Comparison of ENCODE assay signal across 12 cellular contexts in genomic region chr18:48942086-48942485, GRCh38. TPM values are rescaled to one million over a fixed set of nuclear protein-coding genes. Genes with fewer than 3 reads are reported as not detected.
DNase-seq lines count a peak whose midpoint lies in the region; ATAC-seq and TF ChIP-seq lines count a peak whose summit lies in the region.
"Had no signal": no experiment of that assay in that cellular context is flagged by ENCODE, and none has a peak within 500 bp of the region (broad histone marks: within the 10 kb centered on the region; RNA-seq: fewer than 3 reads in every experiment).

No MANE protein-coding gene starts in this region.

- H3K27me3 ChIP-seq in muscle layer of colon (ENCODE audit: control insufficient read depth in 1 of 2, insufficient read depth in 2 of 2, low read length in 2 of 2) (no peaks in the 10 kb centered on the region), upper lobe of left lung (no peaks in the 10 kb centered on the region)

- no peak overlapping the region for H3K27ac Mint-ChIP-seq in activated naive CD4-positive, alpha-beta T cell treated with anti-CD3 and anti-CD28 coated beads, Interleukin-2, amount 50 U/mL, for 24 hours
- H3K27ac Mint-ChIP-seq in central memory CD8-positive, alpha-beta T cell (ENCODE audit: low read depth) = peak overlapping the region; percentile 87

- TF ChIP-seq POLR2A in upper lobe of left lung (IDR thresholded peaks at IDR 0.05) = no peak

- H3K4me3 Mint-ChIP-seq in activated naive CD4-positive, alpha-beta T cell treated with anti-CD3 and anti-CD28 coated beads, Interleukin-2, amount 50 U/mL, for 24 hours = peak overlapping the region; percentile 49
- H3K4me3 Mint-ChIP-seq in central memory CD8-positive, alpha-beta T cell = peak overlapping the region; percentile 68

- no peak overlapping the region for H3K9ac ChIP-seq in muscle layer of colon (ENCODE audit: low read length)

- no peaks in the 10 kb centered on the region for H3K9me3 Mint-ChIP-seq in activated naive CD4-positive, alpha-beta T cell treated with anti-CD3 and anti-CD28 coated beads, Interleukin-2, amount 50 U/mL, for 24 hours
- H3K9me3 Mint-ChIP-seq in central memory CD8-positive, alpha-beta T cell = no peaks in the 10 kb centered on the region

- no peak for ATAC-seq in central memory CD8-positive, alpha-beta T cell (replicated peaks; ENCODE audit: extremely low read depth, poor library complexity, severe bottlenecking)
- no peak for ATAC-seq in upper lobe of left lung (ENCODE audit: low FRiP score in 2 of 2)
- no peak for ATAC-seq in HG03135 (IDR thresholded peaks at IDR 0.05; ENCODE audit: unreplicated experiment)

- peaks cover 92% of the 10 kb centered on the region for H3K4me1 ChIP-seq in muscle layer of colon (ENCODE audit: insufficient read depth, low read length)
- peaks cover 96 to 100% (median 98%) of the 10 kb centered on the region in 4 donors for H3K4me1 ChIP-seq in upper lobe of left lung

- TF ChIP-seq EP300 in upper lobe of left lung (IDR thresholded peaks at IDR 0.05) = no peak

- peaks cover 17% of the 10 kb centered on the region for H3K36me3 ChIP-seq in muscle layer of colon (ENCODE audit: insufficient read depth, low read length)
- peaks cover 0 to 36% (median 13%) of the 10 kb centered on the region in 4 donors for H3K36me3 ChIP-seq in upper lobe of left lung

- no peak overlapping the region for H3K4me3 ChIP-seq in muscle layer of colon (ENCODE audit: low read depth in 1 of 2, low read length in 2 of 2)
- H3K4me3 ChIP-seq in upper lobe of left lung = peak overlapping the region in 3 of 4 donors; percentile 2 to 97 (median 22)

- no peaks in the 10 kb centered on the region for H3K27me3 Mint-ChIP-seq in activated naive CD4-positive, alpha-beta T cell treated with anti-CD3 and anti-CD28 coated beads, Interleukin-2, amount 50 U/mL, for 24 hours
- no peaks in the 10 kb centered on the region for H3K27me3 Mint-ChIP-seq in central memory CD8-positive, alpha-beta T cell

- H3K36me3 Mint-ChIP-seq in activated naive CD4-positive, alpha-beta T cell treated with anti-CD3 and anti-CD28 coated beads, Interleukin-2, amount 50 U/mL, for 24 hours = peaks cover 13% of the 10 kb centered on the region
- H3K36me3 Mint-ChIP-seq in central memory CD8-positive, alpha-beta T cell (ENCODE audit: insufficient read depth) = peaks cover 64% of the 10 kb centered on the region

- H3K4me1 Mint-ChIP-seq in activated naive CD4-positive, alpha-beta T cell treated with anti-CD3 and anti-CD28 coated beads, Interleukin-2, amount 50 U/mL, for 24 hours = peaks cover 94% of the 10 kb centered on the region
- peaks cover 94% of the 10 kb centered on the region for H3K4me1 Mint-ChIP-seq in central memory CD8-positive, alpha-beta T cell

- H3K27ac ChIP-seq in muscle layer of colon (ENCODE audit: low read depth, low read length) (peak overlapping the region; percentile 24), upper lobe of left lung (peak overlapping the region; percentile 80 to 97 (median 96))
- H3K27ac ChIP-seq: C4-2B had no signal

- 43 to 60% methylated on average over 8 of the region's 8 CpGs for WGBS in upper lobe of left lung, 2 donors

- no peaks in the 10 kb centered on the region for H3K9me3 ChIP-seq in muscle layer of colon (ENCODE audit: low read length)
- H3K9me3 ChIP-seq in upper lobe of left lung = no peaks in the 10 kb centered on the region

- no peak for TF ChIP-seq CTCF in upper lobe of left lung (IDR thresholded peaks at IDR 0.05)

- DNase-seq in activated naive CD4-positive, alpha-beta T cell (lab: John Stamatoyannopoulos, UW) = no peak
- no peak for DNase-seq in central memory CD8-positive, alpha-beta T cell (ENCODE audit: low spot score in 2 of 2)
- DNase-seq in upper lobe of left lung (no peak), NCI-H524 (lab: John Stamatoyannopoulos, UW) (no peak), DMS53 treated with DMSO at 0.1 percent for 48 hours (lab: John Stamatoyannopoulos, UW; ENCODE audit: unreplicated experiment) (no peak)
- DNase-seq: activated effector memory CD4-positive, alpha-beta T cell treated with anti-CD3 and anti-CD28 coated beads, Interleukin-2, amount 50 U/mL, for 16 hours; NCI-H1092; SIG-M5 had no signal

RNA-seq across cellular contexts. Expression of gene SMAD7, which starts 8.7 kb away (rescaled TPM):
- 10 to 100 TPM; 39.6 to 89.0 (median 61.5) TPM for total RNA-seq in upper lobe of left lung

Comparison
In these comparisons a context has a peak if more than half of its experiments do, and no peak if none do; other contexts are left out.
1. H3K4me3 ChIP-seq: peak in upper lobe of left lung (3 of 4); none in muscle layer of colon (0 of 2).